In genomic region chr11:47348859-47349258, GRCh38 we compare ENCODE assay signal across 8 cellular contexts. TPM values are rescaled to one million over a fixed set of nuclear protein-coding genes. Genes with fewer than 3 reads are reported as not detected.
DNase-seq lines count a peak whose midpoint lies in the region; ATAC-seq and FAIRE-seq lines count a peak whose summit lies in the region.

No MANE protein-coding gene starts in this region.

- no peaks in the 10 kb centered on the region for H3K36me3 ChIP-seq in SJCRH30

- no peaks in the 10 kb centered on the region for H3K9me3 ChIP-seq in SJCRH30 (replicated peaks)

- no peak for ATAC-seq in GM21447 (IDR thresholded peaks at IDR 0.05; ENCODE audit: unreplicated experiment)
- ATAC-seq in GM21526 (IDR thresholded peaks at IDR 0.05; ENCODE audit: low FRiP score, unreplicated experiment), result no peak
- no peak for ATAC-seq in HG03565 (IDR thresholded peaks at IDR 0.05; ENCODE audit: unreplicated experiment)

- no peak overlapping the region for H3K27ac ChIP-seq in SJCRH30

- DNase-seq in EL, result peak; percentile 40
- DNase-seq in HTR-8/SVneo (ENCODE audit: insufficient read length, low spot score), result peak; percentile 53
- DNase-seq in SJCRH30, result peak; percentile 56 to 74
- DNase-seq in iPS-NIHi7 (ENCODE audit: extremely low spot score), result peak; percentile 59
- no peak for DNase-seq in foreskin melanocyte

- H3K4me3 ChIP-seq in SJCRH30, result no peak overlapping the region

- 0 out of 2 replicates have a peak, but pooled peaks cover 2% of the 10 kb centered on the region for H3K4me1 ChIP-seq in SJCRH30

- peaks cover 24% of the 10 kb centered on the region for H3K27me3 ChIP-seq in SJCRH30

- FAIRE-seq in HTR-8/SVneo (lab: Jason Lieb, UNC), result no peak

RNA-seq across cellular contexts. Expression of gene MYBPC3, which starts 3.6 kb away (rescaled TPM):
- not detected in 2 replicates for total RNA-seq in SJCRH30 (2014; rRNA removed; shearing (Covaris generic))

RNA-seq across cellular contexts. Expression of gene SPI1, which starts 29.5 kb away (rescaled TPM):
- total RNA-seq in SJCRH30 (2014; rRNA removed; shearing (Covaris generic)), result not detected in 2 replicates

RNA-seq across cellular contexts. Expression of gene SLC39A13, which starts 59.5 kb away (rescaled TPM):
- 17.3 and 24.4 TPM in 2 replicates for total RNA-seq in SJCRH30 (2014; rRNA removed; shearing (Covaris generic))
